Comparison of ENCODE assay signal across 19 cellular contexts in genomic region chr15:83462026-83462425, GRCh38. TPM values are rescaled to one million over a fixed set of nuclear protein-coding genes. Genes with fewer than 3 reads are reported as not detected.
A peak's percentile ranks its signal among the peaks of the same experiment; 100 is the strongest.
DNase-seq lines count a peak whose midpoint lies in the region; ATAC-seq and TF ChIP-seq lines count a peak whose summit lies in the region.
"Had no signal": no experiment of that assay in that cellular context is flagged by ENCODE, and none has a peak within 500 bp of the region (broad histone marks: within the 10 kb centered on the region; RNA-seq: fewer than 3 reads in every experiment).

No MANE protein-coding gene starts in this region.

- DNase-seq in cardiac muscle cell (ENCODE audit: low read depth in 1 of 2, low spot score in 1 of 2), result no peak
- no peak for DNase-seq in left ventricle myocardium superior
- DNase-seq in WTC11 (ENCODE audit: low spot score), result no peak
- DNase-seq in colonic mucosa, result no peak
- DNase-seq in nephron progenitor cell, result no peak
- DNase-seq in cerebellar cortex (ENCODE audit: low spot score), result no peak
- DNase-seq: 8988T; ACHN; BE2C; C1 segment of cervical spinal cord; CD4-positive, CD25-positive, alpha-beta regulatory T cell; CD8-positive, alpha-beta memory T cell; COR-L47; DMS153; DMS79 treated with DMSO at 0.1 percent for 48 hours; GF-D8; H9 had no signal

- H3K4me1 ChIP-seq in cardiac muscle cell (ENCODE audit: low read depth) (peaks cover 34% of the 10 kb centered on the region), colonic mucosa (no peaks in the 10 kb centered on the region)
- H3K4me1 ChIP-seq: BE2C had no signal

- no peak for ATAC-seq in left ventricle myocardium superior
- ATAC-seq in WTC11, result no peak
- peak; percentile 73 for ATAC-seq in esophagus mucosa

- intact Hi-C loops in left ventricle myocardium superior (cut with micrococcal nuclease) (no loop called here), colonic mucosa (cut with DNase I) (no loop called here)

- H3K36me3 Mint-ChIP-seq in WTC11 (no peaks in the 10 kb centered on the region; the same call in 1 of the 2 replicates), nephron progenitor cell (ENCODE audit: low read depth) (peaks cover 7% of the 10 kb centered on the region)
- H3K36me3 Mint-ChIP-seq: CD4-positive, CD25-positive, alpha-beta regulatory T cell; CD8-positive, alpha-beta memory T cell had no signal

- CTCF ChIA-PET in WTC11 (lab: Charles Lee), result no interaction called here

- no peaks in the 10 kb centered on the region for H3K27me3 ChIP-seq in cardiac muscle cell
- no peaks in the 10 kb centered on the region for H3K27me3 ChIP-seq in colonic mucosa
- H3K27me3 ChIP-seq: BE2C had no signal

- TF ChIP-seq CTCF in cardiac muscle cell (IDR thresholded peaks at IDR 0.05; ENCODE audit: low read depth, low read length), result no peak
- no peak for TF ChIP-seq CTCF in WTC11 (IDR thresholded peaks at IDR 0.05)
- no peak for TF ChIP-seq CTCF in colonic mucosa (IDR thresholded peaks at IDR 0.05)
- no peak for TF ChIP-seq CTCF in nephron progenitor cell (IDR thresholded peaks at IDR 0.05)

- peaks cover 10% of the 10 kb centered on the region for H3K9me3 Mint-ChIP-seq in WTC11
- H3K9me3 Mint-ChIP-seq in nephron progenitor cell, result peaks cover 20% of the 10 kb centered on the region

- H3K9me3 ChIP-seq in cardiac muscle cell (ENCODE audit: low read depth) (no peaks in the 10 kb centered on the region), colonic mucosa (no peaks in the 10 kb centered on the region)
- H3K9me3 ChIP-seq: BE2C had no signal

- H3K9ac ChIP-seq in colonic mucosa (ENCODE audit: low read depth in 2 of 2, low read length in 2 of 2), result no peak overlapping the region

- H3K4me3 Mint-ChIP-seq in WTC11, result no peak overlapping the region
- H3K4me3 Mint-ChIP-seq in nephron progenitor cell, result no peak overlapping the region
- H3K4me3 Mint-ChIP-seq: CD4-positive, CD25-positive, alpha-beta regulatory T cell; CD8-positive, alpha-beta memory T cell; H9 had no signal

- H3K27me3 Mint-ChIP-seq in WTC11 (ENCODE audit: low read depth) (no peaks in the 10 kb centered on the region), nephron progenitor cell (ENCODE audit: low read depth, poor library complexity) (peaks cover 9% of the 10 kb centered on the region)
- H3K27me3 Mint-ChIP-seq: CD4-positive, CD25-positive, alpha-beta regulatory T cell had no signal

- H3K27ac Mint-ChIP-seq in WTC11 (no peak overlapping the region), nephron progenitor cell (no peak overlapping the region)
- H3K27ac Mint-ChIP-seq: CD4-positive, CD25-positive, alpha-beta regulatory T cell; CD8-positive, alpha-beta memory T cell; H9 had no signal

- H3K4me3 ChIP-seq in cardiac muscle cell, result no peak overlapping the region
- no peak overlapping the region for H3K4me3 ChIP-seq in colonic mucosa

- H3K4me1 Mint-ChIP-seq in WTC11, result peaks cover 6% of the 10 kb centered on the region
- peaks cover 33% of the 10 kb centered on the region for H3K4me1 Mint-ChIP-seq in nephron progenitor cell
- H3K4me1 Mint-ChIP-seq: CD4-positive, CD25-positive, alpha-beta regulatory T cell; CD8-positive, alpha-beta memory T cell had no signal

- H3K27ac ChIP-seq in cardiac muscle cell (peak overlapping the region; percentile 93), colonic mucosa (no peak overlapping the region)
- H3K27ac ChIP-seq: HL-60 had no signal

- POLR2A ChIA-PET in WTC11 (lab: Charles Lee), result no interaction called here

- H3K36me3 ChIP-seq in cardiac muscle cell (no peaks in the 10 kb centered on the region), colonic mucosa (no peaks in the 10 kb centered on the region)
- H3K36me3 ChIP-seq: BE2C had no signal

TF ChIP-seq in WTC11, 78 proteins besides CTCF, POLR2A, EP300 and RAD21:
- TF ChIP-seq NR1H2 (CRISPR knock-in tag; IDR thresholded peaks at IDR 0.05) (no peak), EMX1 (CRISPR knock-in tag; IDR thresholded peaks at IDR 0.05) (no peak), NR3C1 (CRISPR knock-in tag; conservative IDR thresholded peaks at IDR 0.05; ENCODE audit: low read depth) (no peak), ZNF317 (CRISPR knock-in tag; IDR thresholded peaks at IDR 0.05; ENCODE audit: borderline replicate concordance, low read depth) (peak; percentile 84), TEAD1 (CRISPR knock-in tag; IDR thresholded peaks at IDR 0.05) (no peak), ZNF138 (CRISPR knock-in tag; conservative IDR thresholded peaks at IDR 0.05) (no peak), ZNF263 (CRISPR knock-in tag; IDR thresholded peaks at IDR 0.05; ENCODE audit: low read depth) (no peak), SMAD4 (CRISPR knock-in tag; IDR thresholded peaks at IDR 0.05) (no peak), MYBL2 (CRISPR knock-in tag; IDR thresholded peaks at IDR 0.05) (no peak)
TF ChIP-seq in WTC11: peak in this region for 1.

RNA-seq across cellular contexts. Expression of gene SH3GL3, which starts 14.9 kb away (rescaled TPM):
- total RNA-seq in cardiac muscle cell (38.2 and 79.6 TPM in 2 replicates), left ventricle myocardium superior (not detected), WTC11 (2021) (7.8 to 9.2 TPM (median 8.0 TPM) in 3 replicates), esophagus mucosa (3.3 TPM), colonic mucosa (not detected)
- polyA plus RNA-seq in cardiac muscle cell, result 52.4 and 87.1 TPM in 2 replicates
- total RNA-seq: CD4-positive, CD25-positive, alpha-beta regulatory T cell; CD8-positive, alpha-beta memory T cell had no signal
- polyA plus RNA-seq: CD4-positive, CD25-positive, alpha-beta regulatory T cell; CD8-positive, alpha-beta memory T cell had no signal
